Comparison of ENCODE assay signal across 2 cellular contexts in genomic region chr3:129598484-129598883, GRCh38.
TF ChIP-seq lines count a peak whose summit lies in the region.

No MANE protein-coding gene starts in this region.

TF ChIP-seq in K562, 482 proteins besides CTCF, POLR2A, EP300 and RAD21:
- TF ChIP-seq RCOR1 (IDR thresholded peaks at IDR 0.05; ENCODE audit: borderline replicate concordance in 1 of 2, low read depth in 2 of 2, low read length in 2 of 2) = peak in 1 of 2 experiments; percentile 33; a peak in 1 of 4 replicates
- TF ChIP-seq RBM25 (IDR thresholded peaks at IDR 0.05; ENCODE audit: low read depth, low read length, severe bottlenecking) = peak; percentile 85
- no peak for TF ChIP-seq MAFF (IDR thresholded peaks at IDR 0.05; ENCODE audit: low read length)
- TF ChIP-seq KDM1A (IDR thresholded peaks at IDR 0.05) = peak; percentile 58 to 83
- TF ChIP-seq BCOR (IDR thresholded peaks at IDR 0.05) = peak; percentile 75; the same call in 1 of the 2 replicates
- TF ChIP-seq UBTF (IDR thresholded peaks at IDR 0.05; ENCODE audit: borderline replicate concordance in 1 of 2, low read depth in 2 of 2, low read length in 2 of 2) = no peak
- peak; percentile 71 for TF ChIP-seq ADNP (tag; IDR thresholded peaks at IDR 0.05)
- TF ChIP-seq EGR1 (conservative IDR thresholded peaks at IDR 0.05) = peak; percentile 12; the same call in 1 of the 2 replicates

TF ChIP-seq in liver, 16 proteins besides CTCF, POLR2A, EP300 and RAD21:
- TF ChIP-seq, protein P1, sequence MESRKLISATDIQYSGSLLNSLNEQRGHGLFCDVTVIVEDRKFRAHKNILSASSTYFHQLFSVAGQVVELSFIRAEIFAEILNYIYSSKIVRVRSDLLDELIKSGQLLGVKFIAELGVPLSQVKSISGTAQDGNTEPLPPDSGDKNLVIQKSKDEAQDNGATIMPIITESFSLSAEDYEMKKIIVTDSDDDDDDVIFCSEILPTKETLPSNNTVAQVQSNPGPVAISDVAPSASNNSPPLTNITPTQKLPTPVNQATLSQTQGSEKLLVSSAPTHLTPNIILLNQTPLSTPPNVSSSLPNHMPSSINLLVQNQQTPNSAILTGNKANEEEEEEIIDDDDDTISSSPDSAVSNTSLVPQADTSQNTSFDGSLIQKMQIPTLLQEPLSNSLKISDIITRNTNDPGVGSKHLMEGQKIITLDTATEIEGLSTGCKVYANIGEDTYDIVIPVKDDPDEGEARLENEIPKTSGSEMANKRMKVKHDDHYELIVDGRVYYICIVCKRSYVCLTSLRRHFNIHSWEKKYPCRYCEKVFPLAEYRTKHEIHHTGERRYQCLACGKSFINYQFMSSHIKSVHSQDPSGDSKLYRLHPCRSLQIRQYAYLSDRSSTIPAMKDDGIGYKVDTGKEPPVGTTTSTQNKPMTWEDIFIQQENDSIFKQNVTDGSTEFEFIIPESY (IDR thresholded peaks at IDR 0.05) = no peak
- TF ChIP-seq FOXA2 (IDR thresholded peaks at IDR 0.05) (no peak), REST (IDR thresholded peaks at IDR 0.05) (no peak), TAF1 (conservative IDR thresholded peaks at IDR 0.05) (no peak), NR2F2 (IDR thresholded peaks at IDR 0.05) (no peak), RXRA (IDR thresholded peaks at IDR 0.05) (no peak), HNF4A (conservative IDR thresholded peaks at IDR 0.05) (no peak), FOXA1 (IDR thresholded peaks at IDR 0.05) (no peak), EGR1 (IDR thresholded peaks at IDR 0.05; ENCODE audit: low read depth in 2 of 2) (no peak), JUND (IDR thresholded peaks at IDR 0.05) (no peak)
